ENCODE assay signal across 25 cellular contexts in the genomic region with DNA sequence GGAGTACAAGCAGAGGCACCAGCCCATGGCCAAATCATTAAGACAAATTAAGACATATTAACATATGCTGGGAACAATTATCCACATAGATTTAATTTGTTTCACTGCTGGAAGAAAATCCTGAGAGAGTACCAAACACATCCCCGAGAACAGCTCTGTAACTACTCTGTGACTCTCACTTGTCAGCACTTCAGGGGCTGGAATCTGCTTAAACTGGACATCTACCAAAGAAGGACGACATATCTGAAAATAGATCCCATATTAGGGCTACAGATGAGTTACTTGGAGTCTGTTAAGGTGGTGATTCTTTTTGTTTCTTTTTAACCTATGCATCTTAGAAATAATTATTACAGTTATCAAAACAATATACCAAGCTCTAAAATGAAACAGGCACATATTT.
A peak's percentile ranks its signal among the peaks of the same experiment; 100 is the strongest.
DNase-seq lines count a peak whose midpoint lies in the region; ATAC-seq and TF ChIP-seq lines count a peak whose summit lies in the region.
"Had no signal": no experiment of that assay in that cellular context is flagged by ENCODE, and none has a peak within 500 bp of the region (broad histone marks: within the 10 kb centered on the region; RNA-seq: fewer than 3 reads in every experiment).

No MANE protein-coding gene starts in this region.

- TF ChIP-seq POLR2A in sigmoid colon (IDR thresholded peaks at IDR 0.05) = no peak

- intact Hi-C loops in Right ventricle myocardium superior (cut with DNase I) (no loop called here), cardiac septum (cut with DNase I) (no loop called here), left ventricle myocardium inferior (cut with micrococcal nuclease) (no loop called here), sigmoid colon (cut with DNase I) (no loop called here)

- DNase-seq in Right ventricle myocardium superior (no peak), cardiac septum (ENCODE audit: low spot score) (no peak), left ventricle myocardium inferior (no peak), sigmoid colon (no peak), GM19240 (ENCODE audit: insufficient read length, low spot score) (no peak)
- DNase-seq: 8988T; ACHN; BE2C; CD8-positive, alpha-beta memory T cell; DMS 273 treated with DMSO at 0.1 percent for 48 hours; DMS79; EL; GDM1; H9; IMR-90; KG1; MG63; NCI-H2029; NCI-H446; NCI-H524 treated with DMSO at 0.1 percent for 48 hours; NCI-H774; PC-3 had no signal

- H3K36me3 ChIP-seq in left ventricle myocardium inferior (no peaks in the 10 kb centered on the region), sigmoid colon (no peaks in the 10 kb centered on the region)
- H3K36me3 ChIP-seq: BE2C, MG63 had no signal

- TF ChIP-seq EP300 in sigmoid colon (IDR thresholded peaks at IDR 0.05) = no peak

- no peak overlapping the region for H3K4me3 ChIP-seq in left ventricle myocardium inferior
- no peak overlapping the region for H3K4me3 ChIP-seq in sigmoid colon
- H3K4me3 ChIP-seq: GM23338, MG63 had no signal

- H3K9me3 ChIP-seq in left ventricle myocardium inferior (replicated peaks) (no peaks in the 10 kb centered on the region), sigmoid colon (no peaks in the 10 kb centered on the region)
- H3K9me3 ChIP-seq: BE2C, MG63 had no signal

- H3K27me3 ChIP-seq in left ventricle myocardium inferior (ENCODE audit: low read depth) (no peaks in the 10 kb centered on the region), sigmoid colon (no peaks in the 10 kb centered on the region)
- H3K27me3 ChIP-seq: BE2C, MG63 had no signal

- peak; percentile 97 for ATAC-seq in Right ventricle myocardium superior (ENCODE audit: poor library complexity)
- ATAC-seq in HG02885 (IDR thresholded peaks at IDR 0.05; ENCODE audit: poor library complexity, unreplicated experiment) = no peak
- no peak for ATAC-seq in HG02884 (IDR thresholded peaks at IDR 0.05; ENCODE audit: unreplicated experiment)
- ATAC-seq: GM23338, PC-3 had no signal

- TF ChIP-seq CTCF in left ventricle myocardium inferior (IDR thresholded peaks at IDR 0.05; ENCODE audit: borderline replicate concordance) (no peak), sigmoid colon (IDR thresholded peaks at IDR 0.05) (no peak)

- WGBS in sigmoid colon, 2 donors = 75 to 87% methylated on average over 2 of the region's 2 CpGs

- peak overlapping the region; percentile 22 for H3K27ac ChIP-seq in left ventricle myocardium inferior (replicated peaks)
- peak overlapping the region; percentile 18 to 80 (median 66) for H3K27ac ChIP-seq in sigmoid colon

- H3K4me1 ChIP-seq in left ventricle myocardium inferior (peaks cover 44% of the 10 kb centered on the region), sigmoid colon (peaks cover 0 to 38% (median 27%) of the 10 kb centered on the region in 4 donors)
- H3K4me1 ChIP-seq: BE2C had no signal
